In genomic region chr3:185200639-185201038, GRCh38 we compare ENCODE assay signal across 19 cellular contexts. TPM values are rescaled to one million over a fixed set of nuclear protein-coding genes. Genes with fewer than 3 reads are reported as not detected.
DNase-seq lines count a peak whose midpoint lies in the region; ATAC-seq, FAIRE-seq and TF ChIP-seq lines count a peak whose summit lies in the region.
"Had no signal": no experiment of that assay in that cellular context is flagged by ENCODE, and none has a peak within 500 bp of the region (broad histone marks: within the 10 kb centered on the region; RNA-seq: fewer than 3 reads in every experiment).

No MANE protein-coding gene starts in this region.

- in situ Hi-C loops in K562 (cut with MboI) = no loop called here
- in situ Hi-C loops in HepG2 (cut with HindIII; ENCODE audit: extremely low pct_ligation_motif_present, low pct_unique_long_range_greater_than_20kb) = no loop called here

- H3K9me3 Mint-ChIP-seq in MCF 10A (ENCODE audit: unreplicated experiment) = peaks cover 10% of the 10 kb centered on the region
- H3K9me3 Mint-ChIP-seq: dendritic cell treated with granulocyte-macrophage colony-stimulating factor and Interleukin-4, amounts not matched to agents 40 ng/mL and 50 ng/mL, for 4 days had no signal

- WGBS in K562 (ENCODE audit: insufficient coverage, low coverage, missing lambda C conversion rate) = 14% methylated on average over 5 of the region's 5 CpGs
- WGBS in HepG2 (ENCODE audit: low lambda C conversion rate) = 100% methylated on average over 5 of the region's 5 CpGs

- peaks cover 14% of the 10 kb centered on the region for H3K4me1 Mint-ChIP-seq in MCF 10A (ENCODE audit: insufficient read depth, unreplicated experiment)
- H3K4me1 Mint-ChIP-seq: activated B cell treated with CpG ODN at 0.5 μM for 24 hours; naive thymus-derived CD8-positive, alpha-beta T cell; stimulated activated naive CD8-positive, alpha-beta T cell treated with anti-CD3 and anti-CD28 coated beads, Interleukin-15, amount 100 ng/mL, for 72 hours had no signal

- BruUV-seq in MCF 10A (replicated peaks; lab: Mats Ljungman, UMichigan) = no TSS peak
- no TSS peak for BruUV-seq in K562 (replicated peaks; lab: Mats Ljungman, UMichigan)
- no TSS peak for BruUV-seq in HepG2 (replicated peaks; lab: Mats Ljungman, UMichigan)

- no peak for TF ChIP-seq CTCF in MCF 10A (IDR thresholded peaks at IDR 0.05; ENCODE audit: unreplicated experiment)
- TF ChIP-seq CTCF in breast epithelium (IDR thresholded peaks at IDR 0.05) = no peak
- TF ChIP-seq CTCF in K562 (IDR thresholded peaks at IDR 0.05 in 2 of 3, conservative IDR thresholded peaks at IDR 0.05 in 1 of 3; ENCODE audit: insufficient read depth in 2 of 3, low read depth in 1 of 3, low read length in 3 of 3) = no peak
- TF ChIP-seq CTCF in HepG2 (CRISPR knock-in tag; IDR thresholded peaks at IDR 0.05) = no peak

- no peak for FAIRE-seq in K562 (lab: Jason Lieb, UNC)
- no peak for FAIRE-seq in HepG2 (lab: Jason Lieb, UNC)

- TF ChIP-seq POLR2A in breast epithelium (IDR thresholded peaks at IDR 0.05) (no peak), K562 (conservative IDR thresholded peaks at IDR 0.05) (no peak), HepG2 (IDR thresholded peaks at IDR 0.05; ENCODE audit: insufficient read depth in 1 of 2, low read depth in 2 of 2, low read length in 2 of 2) (no peak)

- no peak overlapping the region for H3K4me3 Mint-ChIP-seq in MCF 10A (ENCODE audit: unreplicated experiment)
- H3K4me3 Mint-ChIP-seq: activated B cell treated with CpG ODN at 0.5 μM for 24 hours; activated naive CD8-positive, alpha-beta T cell; dendritic cell treated with granulocyte-macrophage colony-stimulating factor and Interleukin-4, amounts not matched to agents 40 ng/mL and 50 ng/mL, for 4 days; naive thymus-derived CD8-positive, alpha-beta T cell; stimulated activated naive CD8-positive, alpha-beta T cell treated with anti-CD3 and anti-CD28 coated beads, Interleukin-15, amount 100 ng/mL, for 72 hours had no signal

- H3K36me3 ChIP-seq in breast epithelium (no peaks in the 10 kb centered on the region), K562 (ENCODE audit: control insufficient read depth, insufficient read depth, low read length) (no peaks in the 10 kb centered on the region), HepG2 (replicated peaks in 1 of 2; ENCODE audit: control insufficient read depth in 1 of 2, insufficient read depth in 2 of 2, low read length in 2 of 2) (peaks cover 8 to 37% of the 10 kb centered on the region in 2 experiments)

- H2AFZ ChIP-seq in K562 (ENCODE audit: low read depth, low read length) (no peak overlapping the region), HepG2 (ENCODE audit: low read length) (no peak overlapping the region)

- no peaks in the 10 kb centered on the region for H3K27me3 Mint-ChIP-seq in MCF 10A (ENCODE audit: insufficient read depth, unreplicated experiment)
- H3K27me3 Mint-ChIP-seq: activated B cell treated with CpG ODN at 0.5 μM for 24 hours; activated naive CD8-positive, alpha-beta T cell; dendritic cell treated with granulocyte-macrophage colony-stimulating factor and Interleukin-4, amounts not matched to agents 40 ng/mL and 50 ng/mL, for 4 days; naive thymus-derived CD8-positive, alpha-beta T cell; stimulated activated naive CD8-positive, alpha-beta T cell treated with anti-CD3 and anti-CD28 coated beads, Interleukin-15, amount 100 ng/mL, for 72 hours had no signal

- H3K27ac Mint-ChIP-seq in MCF 10A (ENCODE audit: low read depth, unreplicated experiment) = peak overlapping the region; percentile 49
- H3K27ac Mint-ChIP-seq: activated B cell treated with CpG ODN at 0.5 μM for 24 hours; activated naive CD8-positive, alpha-beta T cell; dendritic cell treated with granulocyte-macrophage colony-stimulating factor and Interleukin-4, amounts not matched to agents 40 ng/mL and 50 ng/mL, for 4 days had no signal

- no peak overlapping the region for H3K27ac ChIP-seq in breast epithelium
- no peak overlapping the region for H3K27ac ChIP-seq in K562 (ENCODE audit: extremely low read depth, low read depth, low read length)
- no peak overlapping the region for H3K27ac ChIP-seq in HepG2 (ENCODE audit: extremely low read length, insufficient read depth, low read length)
- H3K27ac ChIP-seq: 22Rv1, right lobe of liver had no signal

- H3K9ac ChIP-seq in K562 (ENCODE audit: insufficient read depth in 1 of 2, low read depth in 2 of 2, low read length in 2 of 2) (no peak overlapping the region), HepG2 (ENCODE audit: insufficient read depth, low read depth, low read length) (no peak overlapping the region)

- DNase-seq in MCF 10A (ENCODE audit: unreplicated experiment) (peak; percentile 76), breast epithelium (ENCODE audit: low spot score in 2 of 2) (no peak), K562 (ENCODE audit: extremely low read depth in 1 of 4, low spot score in 3 of 4) (peak; percentile 10 to 38 (median 26)), hepatic stellate cell (ENCODE audit: low spot score) (peak; percentile 38), HepG2 (ENCODE audit: low spot score) (no peak), T-helper 9 cell (no peak), COR-L47 (lab: John Stamatoyannopoulos, UW) (no peak), DMS79 treated with DMSO at 0.1 percent for 48 hours (lab: John Stamatoyannopoulos, UW) (no peak)
- DNase-seq: activated B cell treated with CpG ODN at 0.5 μM for 24 hours; activated CD8-positive, alpha-beta memory T cell treated with anti-CD3 and anti-CD28 coated beads, Interleukin-2, amount 50 U/mL, for 4 hours; head of caudate nucleus; left cardiac atrium; naive thymus-derived CD8-positive, alpha-beta T cell; NCI-H1105 treated with DMSO at 0.1 percent for 48 hours; right lobe of liver; stimulated activated naive CD8-positive, alpha-beta T cell treated with anti-CD3 and anti-CD28 coated beads, Interleukin-15, amount 100 ng/mL, for 72 hours had no signal

- intact Hi-C loops in MCF 10A (cut with micrococcal nuclease) (no loop called here), breast epithelium (cut with DNase I; ENCODE audit: low total_unique reads) (no loop called here), K562 (cut with micrococcal nuclease) (no loop called here), HepG2 (cut with micrococcal nuclease; ENCODE audit: unreplicated experiment) (no loop called here)

- H4K20me1 ChIP-seq in K562 (replicated peaks; ENCODE audit: control insufficient read depth, insufficient read depth, low read length) (no peaks in the 10 kb centered on the region), HepG2 (ENCODE audit: insufficient read depth, low read length) (no peaks in the 10 kb centered on the region)

- no peak for TF ChIP-seq RAD21 in K562 (CRISPR knock-in tag; conservative IDR thresholded peaks at IDR 0.05 in 1 of 2, IDR thresholded peaks at IDR 0.05 in 1 of 2)
- no peak for TF ChIP-seq RAD21 in HepG2 (CRISPR knock-in tag; IDR thresholded peaks at IDR 0.05)

- H3K27me3 ChIP-seq in breast epithelium (no peaks in the 10 kb centered on the region), K562 (ENCODE audit: control insufficient read depth in 2 of 2, insufficient read depth in 2 of 2, low read length in 2 of 2) (no peaks in the 10 kb centered on the region), HepG2 (ENCODE audit: control insufficient read depth in 1 of 2, insufficient read depth in 2 of 2, low read length in 2 of 2) (no peaks in the 10 kb centered on the region; a peak in 1 of 5 replicates)
- H3K27me3 ChIP-seq: right lobe of liver had no signal

- H3K79me2 ChIP-seq in K562 (ENCODE audit: control insufficient read depth, insufficient read depth, low read length) (no peaks in the 10 kb centered on the region), HepG2 (ENCODE audit: insufficient read depth, low read length) (no peaks in the 10 kb centered on the region)

- H3K4me1 ChIP-seq in breast epithelium = no peaks in the 10 kb centered on the region
- no peaks in the 10 kb centered on the region for H3K4me1 ChIP-seq in K562 (replicated peaks in 1 of 2; ENCODE audit: control insufficient read depth in 2 of 2, insufficient read depth in 2 of 2, low read length in 2 of 2)
- no peaks in the 10 kb centered on the region for H3K4me1 ChIP-seq in HepG2 (ENCODE audit: insufficient read depth, low read length)
- H3K4me1 ChIP-seq: right lobe of liver had no signal

- H3K4me3 ChIP-seq in breast epithelium (no peak overlapping the region), K562 (no peak overlapping the region), HepG2 (replicated peaks in 1 of 3; ENCODE audit: insufficient read depth in 1 of 3, low read depth in 2 of 3, low read length in 3 of 3) (no peak overlapping the region)
- H3K4me3 ChIP-seq: right lobe of liver had no signal

- H3K9me1 ChIP-seq in K562 (ENCODE audit: control insufficient read depth, insufficient read depth, low read length) = no peaks in the 10 kb centered on the region

- ATAC-seq in K562 (no peak), HepG2 (no peak)
- ATAC-seq: left cardiac atrium; naive thymus-derived CD8-positive, alpha-beta T cell; stimulated activated naive CD8-positive, alpha-beta T cell treated with anti-CD3 and anti-CD28 coated beads, Interleukin-15, amount 100 ng/mL, for 72 hours had no signal

- peaks cover 22% of the 10 kb centered on the region for H3K36me3 Mint-ChIP-seq in MCF 10A (ENCODE audit: insufficient read depth, unreplicated experiment)

- TF ChIP-seq EP300 in K562 (IDR thresholded peaks at IDR 0.05; ENCODE audit: low read length) (no peak), HepG2 (IDR thresholded peaks at IDR 0.05; ENCODE audit: low read depth in 2 of 2, low read length in 2 of 2) (no peak), HepG2 (CRISPR knock-in tag; IDR thresholded peaks at IDR 0.05; ENCODE audit: borderline replicate concordance) (no peak)

- H3K4me2 ChIP-seq in K562 (ENCODE audit: insufficient read depth, low read length) (no peak overlapping the region), HepG2 (ENCODE audit: low read depth, low read length) (no peak overlapping the region)

- CTCF ChIA-PET in MCF 10A (lab: Yijun Ruan, JAX) (interaction anchor here (0.6 to 1.6 kb wide), 2 partner anchors 11 to 79 kb away, joined by 3 to 8 read pairs; no protein-coding TSS in a partner anchor), K562 (lab: Yijun Ruan, JAX; ENCODE audit: low intra/inter-chr PET ratio) (no interaction called here), HepG2 (lab: Yijun Ruan, JAX; ENCODE audit: low intra/inter-chr PET ratio, low total read pairs) (no interaction called here)

- no peaks in the 10 kb centered on the region for H3K9me3 ChIP-seq in breast epithelium
- no peaks in the 10 kb centered on the region for H3K9me3 ChIP-seq in K562 (replicated peaks; ENCODE audit: control insufficient read depth, insufficient read depth, low read depth, low read length)
- H3K9me3 ChIP-seq in HepG2 (ENCODE audit: low read length) = no peaks in the 10 kb centered on the region
- H3K9me3 ChIP-seq: right lobe of liver had no signal

- POLR2A ChIA-PET in MCF 10A (lab: Yijun Ruan, JAX) (interaction anchor here (0.6 to 0.7 kb wide), 2 partner anchors 38 to 260 kb away, joined by 3 read pairs; no protein-coding TSS in a partner anchor), K562 (lab: Yijun Ruan, JAX) (no interaction called here), HepG2 (lab: Yijun Ruan, JAX) (no interaction called here)

RNA-seq across cellular contexts. Expression of gene C3orf70, which starts 47.8 kb away (rescaled TPM):
- total RNA-seq in MCF 10A (2022) = not detected in 2 replicates
- total RNA-seq in breast epithelium = 1 to 10 TPM; 1.3 to 4.8 (median 3.8) TPM
- 0.09 and 0.14 TPM in 2 replicates for total RNA-seq in K562 (2011; cell fraction: chromatin; rRNA removed; ENCODE audit: low replicate concordance)
- total RNA-seq in K562 (2011; cell fraction: nucleolus; rRNA removed) = 0.17 TPM in 1 of 2 replicates, not detected in the other
- total RNA-seq in K562 (2011; cell fraction: nucleoplasm; rRNA removed) = 0.07 and 0.08 TPM in 2 replicates
- total RNA-seq in K562 (2014; rRNA removed) = not detected in 2 replicates
- not detected in 2 replicates for total RNA-seq in K562 (2014; rRNA removed; fragmentation: Illumina TruSeq; extraction: Trizol)
- 0.04 TPM in 1 of 2 replicates, not detected in the other for total RNA-seq in K562 (2015; rRNA removed; fragmentation: Illumina TruSeq; extraction: Trizol)
- 0.04 TPM in 1 of 2 replicates, not detected in the other for total RNA-seq in K562 (2021)
- polyA plus RNA-seq in K562 (2011; rRNA removed) = 0.01 and 0.03 TPM in 2 replicates
- 0.03 TPM in 1 of 2 replicates, not detected in the other for polyA plus RNA-seq in K562 (2011; cell fraction: cytosol; rRNA removed)
- polyA plus RNA-seq in K562 (2011; cell fraction: nucleus; rRNA removed) = 0.04 TPM in 1 of 2 replicates, not detected in the other
- 0.01 TPM in 1 of 2 replicates, not detected in the other for polyA plus RNA-seq in K562 (2012)
- polyA plus RNA-seq in K562 (2014; fragmentation: Illumina TruSeq; extraction: Trizol) = 0.01 TPM in 1 of 2 replicates, not detected in the other
- not detected for polyA plus RNA-seq in K562 (2014; fragmentation: Nextera tagmentation; extraction: Ambion mirVana)
- polyA plus RNA-seq in K562 (2014; rRNA removed) = not detected in 2 replicates
- polyA minus RNA-seq in K562 (2011; rRNA and poly(A)+ RNA removed) = 0.07 TPM in 1 of 2 replicates, not detected in the other
- polyA minus RNA-seq in K562 (2011; cell fraction: cytosol; rRNA and poly(A)+ RNA removed) = not detected in 2 replicates
- polyA minus RNA-seq in K562 (2011; cell fraction: nucleus; rRNA and poly(A)+ RNA removed) = not detected in 2 replicates
- total RNA-seq in HepG2 (2016; rRNA removed; fragmentation: Illumina TruSeq; extraction: Trizol) = 2.4 and 3.4 TPM in 2 replicates
- 0.30 and 0.35 TPM in 2 replicates for total RNA-seq in HepG2 (2016; cell fraction: cytosol; rRNA removed; fragmentation: Illumina TruSeq; extraction: Trizol; ENCODE audit: low read depth)
- total RNA-seq in HepG2 (2016; cell fraction: insoluble cytoplasmic fraction; rRNA removed; fragmentation: Illumina TruSeq; extraction: Trizol) = 2.2 and 2.8 TPM in 2 replicates
- 1.4 and 1.5 TPM in 2 replicates for total RNA-seq in HepG2 (2016; cell fraction: membrane; rRNA removed; fragmentation: Illumina TruSeq; extraction: Trizol)
- total RNA-seq in HepG2 (2016; cell fraction: nucleus; rRNA removed; fragmentation: Illumina TruSeq; extraction: Trizol) = 2.1 and 2.3 TPM in 2 replicates
- 0.63 and 0.79 TPM in 2 replicates for polyA plus RNA-seq in HepG2 (2011; rRNA removed)
- 0.55 and 0.58 TPM in 2 replicates for polyA plus RNA-seq in HepG2 (2011; cell fraction: cytosol; rRNA removed)
- 0.38 and 0.43 TPM in 2 replicates for polyA plus RNA-seq in HepG2 (2011; cell fraction: nucleus; rRNA removed)
- polyA plus RNA-seq in HepG2 (2012) = 0.31 and 0.35 TPM in 2 replicates
- polyA plus RNA-seq in HepG2 (2016; cell fraction: cytosol; fragmentation: Illumina TruSeq; extraction: Trizol; ENCODE audit: low read depth) = 0.15 and 0.18 TPM in 2 replicates
- 2.2 and 2.5 TPM in 2 replicates for polyA plus RNA-seq in HepG2 (2016; cell fraction: insoluble cytoplasmic fraction; fragmentation: Illumina TruSeq; extraction: Trizol; ENCODE audit: low read depth)
- 0.65 and 0.73 TPM in 2 replicates for polyA plus RNA-seq in HepG2 (2016; cell fraction: membrane; fragmentation: Illumina TruSeq; extraction: Trizol; ENCODE audit: low read depth)
- polyA plus RNA-seq in HepG2 (2016; cell fraction: nucleus; fragmentation: Illumina TruSeq; extraction: Trizol; ENCODE audit: insufficient read depth, low read depth) = 2.1 TPM in 2 replicates
- 3.4 TPM in 1 of 2 replicates, not detected in the other for polyA minus RNA-seq in HepG2 (2011; rRNA and poly(A)+ RNA removed; ENCODE audit: low replicate concordance)
- polyA minus RNA-seq in HepG2 (2011; cell fraction: cytosol; rRNA and poly(A)+ RNA removed) = 1.4 and 1.9 TPM in 2 replicates
- 1.0 and 1.2 TPM in 2 replicates for polyA minus RNA-seq in HepG2 (2011; cell fraction: nucleus; rRNA and poly(A)+ RNA removed)
- total RNA-seq: activated B cell treated with CpG ODN at 0.5 μM for 24 hours; naive thymus-derived CD8-positive, alpha-beta T cell had no signal

RNA-seq across cellular contexts. Expression of gene EHHADH, which starts 53.2 kb away (rescaled TPM):
- total RNA-seq in MCF 10A (2022) (3.2 and 4.0 TPM in 2 replicates), breast epithelium (10 to 100 TPM in 1 of 3 donors, 1 to 10 TPM in 2; 5.6 to 10.6 (median 6.7) TPM), K562 (2014; rRNA removed) (3.8 and 5.4 TPM in 2 replicates), K562 (2014; rRNA removed; fragmentation: Illumina TruSeq; extraction: Trizol) (4.4 and 4.7 TPM in 2 replicates), K562 (2015; rRNA removed; fragmentation: Illumina TruSeq; extraction: Trizol) (2.9 and 3.6 TPM in 2 replicates), K562 (2021) (5.5 and 6.1 TPM in 2 replicates), HepG2 (2016; rRNA removed; fragmentation: Illumina TruSeq; extraction: Trizol) (38.9 and 59.1 TPM in 2 replicates)
- total RNA-seq in K562 (2011; cell fraction: chromatin; rRNA removed; ENCODE audit: low replicate concordance) = 6.6 and 16.1 TPM in 2 replicates
- total RNA-seq in K562 (2011; cell fraction: nucleolus; rRNA removed) = 3.9 and 4.3 TPM in 2 replicates
- total RNA-seq in K562 (2011; cell fraction: nucleoplasm; rRNA removed) = 5.9 and 9.0 TPM in 2 replicates
- polyA plus RNA-seq in K562 (2011; rRNA removed) (5.9 and 6.4 TPM in 2 replicates), K562 (2014; fragmentation: Illumina TruSeq; extraction: Trizol) (4.3 and 4.8 TPM in 2 replicates), K562 (2014; fragmentation: Nextera tagmentation; extraction: Ambion mirVana) (1 to 10 TPM; 4.1 to 5.5 TPM), K562 (2014; rRNA removed) (4.9 and 6.1 TPM in 2 replicates), HepG2 (2011; rRNA removed) (14.1 and 14.5 TPM in 2 replicates)
- 1.8 and 4.2 TPM in 2 replicates for polyA plus RNA-seq in K562 (2011; cell fraction: cytosol; rRNA removed)
- polyA plus RNA-seq in K562 (2011; cell fraction: nucleus; rRNA removed) = 3.4 and 3.6 TPM in 2 replicates
- polyA plus RNA-seq in K562 (2012) = 4.7 and 5.2 TPM in 2 replicates
- 9.9 and 18.0 TPM in 2 replicates for polyA minus RNA-seq in K562 (2011; rRNA and poly(A)+ RNA removed)
- 5.8 and 7.4 TPM in 2 replicates for polyA minus RNA-seq in K562 (2011; cell fraction: cytosol; rRNA and poly(A)+ RNA removed)
- polyA minus RNA-seq in K562 (2011; cell fraction: nucleus; rRNA and poly(A)+ RNA removed) = 8.2 and 12.9 TPM in 2 replicates
- 3.7 and 5.5 TPM in 2 replicates for total RNA-seq in HepG2 (2016; cell fraction: cytosol; rRNA removed; fragmentation: Illumina TruSeq; extraction: Trizol; ENCODE audit: low read depth)
- total RNA-seq in HepG2 (2016; cell fraction: insoluble cytoplasmic fraction; rRNA removed; fragmentation: Illumina TruSeq; extraction: Trizol) = 40.5 and 57.0 TPM in 2 replicates
- total RNA-seq in HepG2 (2016; cell fraction: membrane; rRNA removed; fragmentation: Illumina TruSeq; extraction: Trizol) = 9.7 and 12.0 TPM in 2 replicates
- 34.2 and 38.8 TPM in 2 replicates for total RNA-seq in HepG2 (2016; cell fraction: nucleus; rRNA removed; fragmentation: Illumina TruSeq; extraction: Trizol)
- 10.6 and 13.3 TPM in 2 replicates for polyA plus RNA-seq in HepG2 (2011; cell fraction: cytosol; rRNA removed)
- 3.9 and 6.8 TPM in 2 replicates for polyA plus RNA-seq in HepG2 (2011; cell fraction: nucleus; rRNA removed)
- polyA plus RNA-seq in HepG2 (2012) = 17.8 and 33.4 TPM in 2 replicates
- polyA plus RNA-seq in HepG2 (2016; cell fraction: cytosol; fragmentation: Illumina TruSeq; extraction: Trizol; ENCODE audit: low read depth) = 1.9 and 2.0 TPM in 2 replicates
- polyA plus RNA-seq in HepG2 (2016; cell fraction: insoluble cytoplasmic fraction; fragmentation: Illumina TruSeq; extraction: Trizol; ENCODE audit: low read depth) = 46.6 and 47.5 TPM in 2 replicates
- 4.9 and 6.1 TPM in 2 replicates for polyA plus RNA-seq in HepG2 (2016; cell fraction: membrane; fragmentation: Illumina TruSeq; extraction: Trizol; ENCODE audit: low read depth)
- polyA plus RNA-seq in HepG2 (2016; cell fraction: nucleus; fragmentation: Illumina TruSeq; extraction: Trizol; ENCODE audit: insufficient read depth, low read depth) = 22.4 and 23.4 TPM in 2 replicates
- 5.1 and 33.8 TPM in 2 replicates for polyA minus RNA-seq in HepG2 (2011; rRNA and poly(A)+ RNA removed; ENCODE audit: low replicate concordance)
- 25.6 and 27.5 TPM in 2 replicates for polyA minus RNA-seq in HepG2 (2011; cell fraction: cytosol; rRNA and poly(A)+ RNA removed)
- 51.2 and 66.1 TPM in 2 replicates for polyA minus RNA-seq in HepG2 (2011; cell fraction: nucleus; rRNA and poly(A)+ RNA removed)

Comparison
In these comparisons a context has a peak if more than half of its experiments do, and no peak if none do; other contexts are left out.
1. DNase-seq: peak in MCF 10A (single experiment), K562 (4 of 4) and hepatic stellate cell (single experiment); none in breast epithelium (0 of 2), HepG2 (single experiment), T-helper 9 cell (single experiment), COR-L47 (single experiment) and DMS79 treated with DMSO at 0.1 percent for 48 hours (single experiment).